ENCODE assay signal across 17 cellular contexts in the genomic region with DNA sequence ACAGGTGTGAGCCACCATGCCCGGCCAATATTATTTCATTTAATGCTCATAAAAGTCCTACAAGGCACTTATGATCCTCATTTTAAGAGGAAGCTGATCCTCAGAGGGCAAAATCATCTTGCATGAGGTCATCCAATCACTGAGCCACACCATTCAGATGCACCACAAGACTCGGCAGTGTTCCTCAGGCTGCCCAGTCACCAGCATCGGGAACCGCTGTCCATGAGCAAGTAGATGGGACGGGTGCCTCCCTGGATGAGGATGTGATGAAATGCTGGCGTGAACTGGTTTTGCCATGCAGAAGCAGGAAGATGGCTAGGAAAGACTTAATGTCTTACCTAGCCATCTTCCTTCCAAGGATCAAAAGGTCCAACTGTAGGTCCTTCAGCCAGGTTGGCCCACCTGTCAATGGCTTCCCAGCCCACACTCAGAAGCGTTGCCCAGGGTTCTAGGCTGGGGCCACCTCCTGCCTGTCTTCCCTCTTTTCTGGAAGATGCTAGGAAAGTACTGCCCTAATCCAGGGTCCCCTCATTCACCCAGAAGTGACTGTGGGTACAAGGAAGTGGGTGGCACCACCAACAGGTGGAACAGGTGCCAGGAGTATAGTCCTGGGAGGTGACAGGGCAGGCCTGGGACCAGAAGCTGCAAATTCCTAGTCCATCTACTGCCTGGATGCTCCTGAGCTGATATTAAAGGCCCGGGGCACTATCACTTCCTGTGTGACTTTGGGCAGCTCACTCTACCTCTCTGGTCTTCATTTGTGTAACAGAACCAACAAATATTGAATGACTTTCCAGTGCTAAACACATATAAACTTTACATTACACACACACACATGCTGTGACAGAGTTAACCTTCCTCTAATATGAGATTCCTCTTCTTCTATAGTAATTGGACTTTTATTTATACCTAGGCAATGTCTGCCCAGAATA. TPM values are rescaled to one million over a fixed set of nuclear protein-coding genes. Genes with fewer than 3 reads are reported as not detected.
DNase-seq lines count a peak whose midpoint lies in the region; FAIRE-seq and TF ChIP-seq lines count a peak whose summit lies in the region.
"Had no signal": no experiment of that assay in that cellular context is flagged by ENCODE, and none has a peak within 500 bp of the region (broad histone marks: within the 10 kb centered on the region; RNA-seq: fewer than 3 reads in every experiment).

No MANE protein-coding gene starts in this region.

- no peak for TF ChIP-seq CTCF in epithelial cell of esophagus (IDR thresholded peaks at IDR 0.05; ENCODE audit: insufficient read depth, low read depth, low read length, missing control alignments)

- no peak for TF ChIP-seq POLR2A in GM12891 (IDR thresholded peaks at IDR 0.05; ENCODE audit: low read depth, low read length)

- peak; percentile 90 for DNase-seq in CD1c-positive myeloid dendritic cell (ENCODE audit: extremely low spot score)
- DNase-seq in MV-4-11 (lab: John Stamatoyannopoulos, UW): peak; percentile 44
- peak; percentile 57 for DNase-seq in epithelial cell of esophagus (ENCODE audit: low read depth)
- DNase-seq in medulla oblongata (ENCODE audit: extremely low spot score): peak; percentile 21
- DNase-seq in NCI-H128 (lab: John Stamatoyannopoulos, UW; ENCODE audit: unreplicated experiment): no peak
- no peak for DNase-seq in activated naive CD4-positive, alpha-beta T cell treated with anti-CD3 and anti-CD28 coated beads, Interleukin-2, amount 10 ng/mL, durations not matched to agents 7 days and 5 days
- no peak for DNase-seq in SW 1271 (lab: John Stamatoyannopoulos, UW)
- no peak for DNase-seq in GM12891 (ENCODE audit: insufficient read length, low spot score)
- DNase-seq: CD4-positive, alpha-beta memory T cell; DMS79; GOT3; NCI-H1105; NCI-H187; NCI-H446 treated with DMSO at 0.1 percent for 48 hours; NCI-H774; Right ventricle myocardium superior had no signal

- no peaks in the 10 kb centered on the region for H3K36me3 Mint-ChIP-seq in activated naive CD4-positive, alpha-beta T cell treated with anti-CD3 and anti-CD28 coated beads, Interleukin-2, amount 10 ng/mL, durations not matched to agents 7 days and 5 days
- H3K36me3 Mint-ChIP-seq: CD4-positive, alpha-beta memory T cell had no signal

- CTCF ChIA-PET in activated naive CD4-positive, alpha-beta T cell treated with anti-CD3 and anti-CD28 coated beads, Interleukin-2, amount 10 ng/mL, durations not matched to agents 7 days and 5 days (lab: Charles Lee): interaction anchor here (0.7 kb wide), 1 partner anchor 155 kb away, joined by 3 read pairs; no protein-coding TSS in a partner anchor

- peaks cover 15% of the 10 kb centered on the region for H3K27me3 Mint-ChIP-seq in activated naive CD4-positive, alpha-beta T cell treated with anti-CD3 and anti-CD28 coated beads, Interleukin-2, amount 10 ng/mL, durations not matched to agents 7 days and 5 days

- no peak for FAIRE-seq in GM12891 (lab: Jason Lieb, UNC)
- FAIRE-seq: G401.6 had no signal

- no peaks in the 10 kb centered on the region for H3K9me3 Mint-ChIP-seq in activated naive CD4-positive, alpha-beta T cell treated with anti-CD3 and anti-CD28 coated beads, Interleukin-2, amount 10 ng/mL, durations not matched to agents 7 days and 5 days
- H3K9me3 Mint-ChIP-seq: CD4-positive, alpha-beta memory T cell had no signal

- H3K27ac Mint-ChIP-seq in activated naive CD4-positive, alpha-beta T cell treated with anti-CD3 and anti-CD28 coated beads, Interleukin-2, amount 10 ng/mL, durations not matched to agents 7 days and 5 days: no peak overlapping the region
- H3K27ac Mint-ChIP-seq: CD4-positive, alpha-beta memory T cell had no signal

- no peak overlapping the region for H3K4me3 ChIP-seq in epithelial cell of esophagus (ENCODE audit: low read length)

- no peak overlapping the region for H3K4me3 Mint-ChIP-seq in activated naive CD4-positive, alpha-beta T cell treated with anti-CD3 and anti-CD28 coated beads, Interleukin-2, amount 10 ng/mL, durations not matched to agents 7 days and 5 days
- H3K4me3 Mint-ChIP-seq: CD4-positive, alpha-beta memory T cell had no signal

- peaks cover 5% of the 10 kb centered on the region for H3K4me1 Mint-ChIP-seq in activated naive CD4-positive, alpha-beta T cell treated with anti-CD3 and anti-CD28 coated beads, Interleukin-2, amount 10 ng/mL, durations not matched to agents 7 days and 5 days

TF ChIP-seq in GM12891, 5 proteins besides CTCF, POLR2A, EP300 and RAD21:
- TF ChIP-seq POU2F2 (IDR thresholded peaks at IDR 0.05; ENCODE audit: low read depth, low read length) (no peak), SPI1 (IDR thresholded peaks at IDR 0.05; ENCODE audit: low read depth, low read length) (no peak), PAX5 (IDR thresholded peaks at IDR 0.05; ENCODE audit: insufficient read depth, low read length, severe bottlenecking) (no peak), TAF1 (IDR thresholded peaks at IDR 0.05; ENCODE audit: low read depth, low read length) (no peak), POLR2AphosphoS5 (IDR thresholded peaks at IDR 0.05; ENCODE audit: low read depth, low read length) (no peak)

RNA-seq across cellular contexts. Expression of gene CRYBA1, which starts 32.2 kb away (rescaled TPM):
- not detected for polyA plus RNA-seq in GM12891 (2012; ENCODE audit: low read depth, missing spikeins)
- polyA plus RNA-seq: CD4-positive, alpha-beta memory T cell had no signal

RNA-seq across cellular contexts. Expression of gene MYO18A, which starts 34.3 kb away (rescaled TPM):
- polyA plus RNA-seq in GM12891 (2012; ENCODE audit: low read depth, missing spikeins): 25.5 TPM

Comparison
In these comparisons a context has a peak if more than half of its experiments do, and no peak if none do; other contexts are left out.
1. DNase-seq: peak in CD1c-positive myeloid dendritic cell (single experiment), MV-4-11 (single experiment), epithelial cell of esophagus (single experiment) and medulla oblongata (single experiment); none in NCI-H128 (single experiment), activated naive CD4-positive, alpha-beta T cell treated with anti-CD3 and anti-CD28 coated beads, Interleukin-2, amount 10 ng/mL, durations not matched to agents 7 days and 5 days (single experiment), SW 1271 (0 of 2) and GM12891 (single experiment).